ENCODE assay signal across 28 cellular contexts in genomic region chr17:58484600-58484999, GRCh38. TPM values are rescaled to one million over a fixed set of nuclear protein-coding genes. Genes with fewer than 3 reads are reported as not detected.
"Had no signal": no experiment of that assay in that cellular context is flagged by ENCODE, and none has a peak within 500 bp of the region (broad histone marks: within the 10 kb centered on the region; RNA-seq: fewer than 3 reads in every experiment).

No MANE protein-coding gene starts in this region.

- H3K27ac Mint-ChIP-seq: immature natural killer cell; memory B cell; naive B cell; natural killer cell treated with Interleukin-12 subunit alpha and Interleukin-12 subunit beta and Interleukin-15 and Interleukin-18, amount 100 ng/mL, for 72 hours; progenitor cell of endocrine pancreas; stimulated activated memory B cell treated with anti-CD40 and anti-IgM and Interleukin-4, amounts not matched to agents 10 μg/mL and 1 μg/mL and 100 μg/mL, for 72 hours had no signal

- H3K4me3 ChIP-seq: lung, mucosa of descending colon, testis, tibial artery, upper lobe of left lung had no signal

- H3K27me3 Mint-ChIP-seq: memory B cell; naive B cell; natural killer cell treated with Interleukin-12 subunit alpha and Interleukin-12 subunit beta and Interleukin-15 and Interleukin-18, amount 100 ng/mL, for 72 hours; progenitor cell of endocrine pancreas; stimulated activated memory B cell treated with anti-CD40 and anti-IgM and Interleukin-4, amounts not matched to agents 10 μg/mL and 1 μg/mL and 100 μg/mL, for 72 hours had no signal

- H2AFZ ChIP-seq: parathyroid adenoma had no signal

- H3K9ac ChIP-seq: parathyroid adenoma had no signal

- H3K79me2 ChIP-seq: parathyroid adenoma had no signal

- H3K27me3 ChIP-seq: testis, tibial artery, upper lobe of left lung had no signal

- H3K9me3 ChIP-seq: mucosa of descending colon, testis, tibial artery, upper lobe of left lung had no signal

- DNase-seq: cortex of kidney; effector CD4-positive, alpha-beta T cell; hypothalamus; immature natural killer cell; islet precursor cell; kidney glomerular epithelial cell; left colon; left ventricle myocardium superior; mucosa of descending colon; naive B cell; stimulated activated CD4-positive, alpha-beta T cell treated with anti-CD3 and anti-CD28 coated beads, Interleukin-2, amount 100 ng/mL, for 24 hours; stimulated activated CD4-positive, alpha-beta T cell treated with anti-CD3 and anti-CD28 coated beads, Interleukin-4, amount 100 ng/mL, for 24 hours; stimulated activated naive CD8-positive, alpha-beta T cell treated with anti-CD3 and anti-CD28 coated beads, Interleukin-15, Interleukin-2, amounts not matched to agents 100 U/mL and 50 U/mL, for 24 hours; substantia nigra; testis; tibial artery; upper lobe of left lung had no signal

- H3K4me1 Mint-ChIP-seq: neural crest cell; stimulated activated memory B cell treated with anti-CD40 and anti-IgM and Interleukin-4, amounts not matched to agents 10 μg/mL and 1 μg/mL and 100 μg/mL, for 72 hours had no signal

- H3K27ac ChIP-seq: parathyroid adenoma, testis, tibial artery, upper lobe of left lung had no signal

- H3K4me1 ChIP-seq: parathyroid adenoma, tibial artery, upper lobe of left lung had no signal

- FAIRE-seq: frontal cortex, urothelium cell line had no signal

- ATAC-seq: left colon; left ventricle myocardium superior; mucosa of descending colon; natural killer cell treated with Interleukin-12 subunit alpha and Interleukin-12 subunit beta and Interleukin-15 and Interleukin-18, amount 100 ng/mL, for 72 hours; sciatic nerve; stimulated activated memory B cell treated with anti-CD40 and anti-IgM and Interleukin-4, amounts not matched to agents 10 μg/mL and 1 μg/mL and 100 μg/mL, for 72 hours; stimulated activated naive CD8-positive, alpha-beta T cell treated with anti-CD3 and anti-CD28 coated beads, Interleukin-15, Interleukin-2, amounts not matched to agents 100 U/mL and 50 U/mL, for 24 hours had no signal

- H3K4me3 Mint-ChIP-seq: immature natural killer cell; memory B cell; natural killer cell treated with Interleukin-12 subunit alpha and Interleukin-12 subunit beta and Interleukin-15 and Interleukin-18, amount 100 ng/mL, for 72 hours; neural crest cell; stimulated activated memory B cell treated with anti-CD40 and anti-IgM and Interleukin-4, amounts not matched to agents 10 μg/mL and 1 μg/mL and 100 μg/mL, for 72 hours had no signal

- H3K9me3 Mint-ChIP-seq: immature natural killer cell; memory B cell; naive B cell; natural killer cell treated with Interleukin-12 subunit alpha and Interleukin-12 subunit beta and Interleukin-15 and Interleukin-18, amount 100 ng/mL, for 72 hours; neural crest cell; stimulated activated memory B cell treated with anti-CD40 and anti-IgM and Interleukin-4, amounts not matched to agents 10 μg/mL and 1 μg/mL and 100 μg/mL, for 72 hours had no signal

RNA-seq across cellular contexts. Expression of gene HSF5, which starts 3.6 kb away (rescaled TPM):
- total RNA-seq: dermis microvascular lymphatic vessel endothelial cell, left colon, left ventricle myocardium superior had no signal
